Comparison of ENCODE assay signal across 8 cellular contexts in the genomic region with DNA sequence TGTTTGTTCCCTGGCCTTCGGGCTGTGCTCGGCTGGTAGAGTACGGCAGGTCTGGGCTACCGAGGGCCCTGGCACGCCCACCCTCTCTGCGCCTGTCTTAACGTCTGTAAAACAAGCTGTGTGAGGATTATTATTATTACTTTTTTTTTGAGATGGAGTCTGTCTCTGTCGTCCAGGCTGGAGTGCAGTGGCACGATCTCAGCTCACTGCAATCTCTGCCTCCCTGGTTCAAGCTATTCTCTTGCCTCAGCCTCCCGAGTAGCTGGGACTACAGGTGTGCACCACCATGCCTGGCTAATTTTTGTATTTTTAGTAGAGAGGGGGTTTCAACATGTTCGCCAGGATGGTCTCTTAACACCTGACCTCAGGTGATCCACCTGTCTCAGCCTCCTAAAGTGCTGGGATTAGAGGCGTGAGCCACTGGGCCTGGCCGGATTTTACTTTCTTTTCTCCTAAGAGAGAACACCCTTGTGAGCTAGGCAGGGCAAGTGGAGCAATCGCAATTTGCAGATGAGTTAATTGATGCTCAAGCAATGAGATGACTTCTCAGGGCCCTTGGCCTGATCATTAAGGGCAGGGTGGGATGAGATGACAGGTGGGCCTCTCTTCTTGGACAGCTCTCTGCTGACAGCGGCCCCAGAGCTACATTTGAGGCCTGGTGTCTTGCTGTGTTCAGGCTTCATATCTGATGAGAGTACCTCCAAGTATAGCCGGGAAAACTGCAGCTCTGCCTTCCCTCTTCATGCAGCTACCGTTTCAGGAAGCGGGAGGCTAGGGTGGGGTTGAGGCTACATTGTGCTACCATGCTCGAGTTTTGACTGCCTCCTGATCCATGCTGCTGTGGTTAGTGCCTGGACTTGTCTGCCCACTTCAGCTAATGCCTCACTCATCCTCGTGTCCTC. TPM values are rescaled to one million over a fixed set of nuclear protein-coding genes. Genes with fewer than 3 reads are reported as not detected.
DNase-seq lines count a peak whose midpoint lies in the region; ATAC-seq and TF ChIP-seq lines count a peak whose summit lies in the region.

No MANE protein-coding gene starts in this region.

- H3K4me1 ChIP-seq in ascending aorta, result peaks cover 0 to 8% of the 10 kb centered on the region in 2 donors

- intact Hi-C loops in ascending aorta (cut with DNase I), result loop anchor here (1.0 to 10.0 kb wide), 9 partner anchors 25 to 1475 kb away; a partner anchor contains a TSS

- peak; percentile 51 for DNase-seq in activated effector memory CD4-positive, alpha-beta T cell treated with anti-CD3 and anti-CD28 coated beads, Interleukin-2, amount 50 U/mL, for 16 hours
- no peak for DNase-seq in activated effector memory CD4-positive, alpha-beta T cell treated with Interleukin-2 at 50 U/mL for 16 hours
- DNase-seq in ascending aorta (ENCODE audit: low spot score in 2 of 2), result peak in 1 of 2 donors; percentile 60
- peak; percentile 1 for DNase-seq in kidney tubule cell (ENCODE audit: low spot score)
- no peak for DNase-seq in NCI-H2029 treated with DMSO at 0.1 percent for 48 hours (lab: John Stamatoyannopoulos, UW)
- DNase-seq in iPS-NIHi11 (ENCODE audit: low spot score), result no peak

- H3K9me3 ChIP-seq in ascending aorta, result no peaks in the 10 kb centered on the region

- peak; percentile 14 for ATAC-seq in HG03139 (IDR thresholded peaks at IDR 0.05; ENCODE audit: unreplicated experiment)

- H3K4me3 ChIP-seq in ascending aorta, result peak overlapping the region; percentile 73 to 89

- no peaks in the 10 kb centered on the region for H3K27me3 ChIP-seq in ascending aorta

- no peak for TF ChIP-seq CTCF in ascending aorta (IDR thresholded peaks at IDR 0.05)

- H3K27ac ChIP-seq in ascending aorta (peak overlapping the region; percentile 86 to 88), temporal lobe (ENCODE audit: low read depth, low read length) (peak overlapping the region; percentile 82)

- no peaks in the 10 kb centered on the region for H3K36me3 ChIP-seq in ascending aorta

RNA-seq across cellular contexts. Expression of a gene that starts 0.9 kb away (rescaled TPM):
- total RNA-seq in ascending aorta (9.2 TPM), temporal lobe (12.5 TPM)

RNA-seq across cellular contexts. Expression of a gene that starts 13.0 kb away (rescaled TPM):
- 21.4 TPM for total RNA-seq in ascending aorta
- total RNA-seq in temporal lobe, result 25.3 TPM

Comparison
In these comparisons a context has a peak if more than half of its experiments do, and no peak if none do; other contexts are left out.
1. DNase-seq: peak in activated effector memory CD4-positive, alpha-beta T cell treated with anti-CD3 and anti-CD28 coated beads, Interleukin-2, amount 50 U/mL, for 16 hours (single experiment) and kidney tubule cell (single experiment); none in activated effector memory CD4-positive, alpha-beta T cell treated with Interleukin-2 at 50 U/mL for 16 hours (single experiment), NCI-H2029 treated with DMSO at 0.1 percent for 48 hours (single experiment) and iPS-NIHi11 (single experiment).